18 cellular contexts compared by ENCODE assay signal in the genomic region with DNA sequence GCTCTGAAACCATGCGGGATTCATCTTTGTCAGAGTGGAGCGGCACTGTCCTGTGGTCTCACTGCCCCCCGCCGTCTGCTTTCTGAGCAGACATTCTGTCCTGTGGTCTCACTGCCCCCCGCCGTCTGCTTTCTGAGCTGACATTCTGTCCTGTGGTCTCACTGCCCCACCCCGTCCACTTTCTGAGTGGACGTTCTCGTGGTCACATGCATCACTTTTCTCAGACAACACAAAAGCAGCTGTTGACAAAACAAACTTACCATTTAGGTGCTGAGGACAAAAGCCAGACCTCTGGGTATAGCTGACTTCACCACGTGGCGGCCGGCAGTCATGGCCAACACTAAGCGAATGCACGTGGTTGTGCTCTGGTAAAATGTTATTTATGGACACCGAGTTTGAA. TPM values are rescaled to one million over a fixed set of nuclear protein-coding genes. Genes with fewer than 3 reads are reported as not detected.
A peak's percentile ranks its signal among the peaks of the same experiment; 100 is the strongest.
DNase-seq lines count a peak whose midpoint lies in the region; ATAC-seq, FAIRE-seq and TF ChIP-seq lines count a peak whose summit lies in the region.
"Had no signal": no experiment of that assay in that cellular context is flagged by ENCODE, and none has a peak within 500 bp of the region (broad histone marks: within the 10 kb centered on the region; RNA-seq: fewer than 3 reads in every experiment).

No MANE protein-coding gene starts in this region.

- peak overlapping the region; percentile 100 for H3K27ac ChIP-seq in BLaER1
- peak overlapping the region; percentile 93 to 94 for H3K27ac ChIP-seq in right atrium auricular region
- no peak overlapping the region for H3K27ac ChIP-seq in sigmoid colon

- ATAC-seq in HG02885 (IDR thresholded peaks at IDR 0.05; ENCODE audit: poor library complexity, unreplicated experiment): no peak

- H3K27me3 ChIP-seq in BLaER1 (no peaks in the 10 kb centered on the region), right atrium auricular region (no peaks in the 10 kb centered on the region), sigmoid colon (peaks cover 0 to 14% (median 0%) of the 10 kb centered on the region in 3 donors)

- intact Hi-C loops in sigmoid colon (cut with DNase I): no loop called here

- H3K9me3 ChIP-seq in BLaER1: no peaks in the 10 kb centered on the region
- no peaks in the 10 kb centered on the region for H3K9me3 ChIP-seq in right atrium auricular region
- H3K9me3 ChIP-seq in sigmoid colon: no peaks in the 10 kb centered on the region

- TF ChIP-seq POLR2A in sigmoid colon (IDR thresholded peaks at IDR 0.05) (no peak), GM12891 (IDR thresholded peaks at IDR 0.05; ENCODE audit: low read depth, low read length) (no peak)

- H3K36me3 ChIP-seq in BLaER1 (peaks cover 47% of the 10 kb centered on the region), right atrium auricular region (no peaks in the 10 kb centered on the region), sigmoid colon (no peaks in the 10 kb centered on the region)

- FAIRE-seq in GM12891 (lab: Jason Lieb, UNC): no peak
- no peak for FAIRE-seq in frontal cortex (lab: Jason Lieb, UNC)
- FAIRE-seq: A204.1, G401.6 had no signal

- DNase-seq in fibroblast of villous mesenchyme (ENCODE audit: low read depth): peak; percentile 17
- DNase-seq in right atrium auricular region (ENCODE audit: low spot score): no peak
- DNase-seq in sigmoid colon: peak; percentile 63
- no peak for DNase-seq in GM12891 (ENCODE audit: insufficient read length, low spot score)
- no peak for DNase-seq in epidermal melanocyte (ENCODE audit: insufficient read length, low spot score)
- no peak for DNase-seq in frontal cortex (ENCODE audit: low spot score in 2 of 2)
- DNase-seq: C1 segment of cervical spinal cord, DMS79 treated with DMSO at 0.1 percent for 48 hours, GOT3, KBM-7, NCI-H1092, NCI-H146, NCI-H510A treated with DMSO at 0.1 percent for 48 hours had no signal

- peak overlapping the region; percentile 94 for H3K9ac ChIP-seq in BLaER1

- peaks cover 47% of the 10 kb centered on the region for H4K20me1 ChIP-seq in BLaER1

- TF ChIP-seq CTCF in fibroblast of villous mesenchyme (IDR thresholded peaks at IDR 0.05; ENCODE audit: insufficient read depth, low read depth, low read length) (no peak), right atrium auricular region (IDR thresholded peaks at IDR 0.05) (no peak), sigmoid colon (IDR thresholded peaks at IDR 0.05) (no peak)

- WGBS in sigmoid colon, 2 donors: 91 to 92% methylated on average over 15 of the region's 15 CpGs

- no peak for TF ChIP-seq EP300 in sigmoid colon (IDR thresholded peaks at IDR 0.05)

- H3K4me1 ChIP-seq in BLaER1 (peaks cover 75% of the 10 kb centered on the region), right atrium auricular region (peaks cover 0 to 41% of the 10 kb centered on the region in 2 donors), sigmoid colon (peaks cover 0 to 18% (median 16%) of the 10 kb centered on the region in 4 donors)

- H3K4me2 ChIP-seq in BLaER1: peak overlapping the region; percentile 99

- peak overlapping the region; percentile 89 for H3K4me3 ChIP-seq in BLaER1
- no peak overlapping the region for H3K4me3 ChIP-seq in fibroblast of villous mesenchyme (ENCODE audit: low read depth, low read length)
- peak overlapping the region in 1 of 2 donors; percentile 37 for H3K4me3 ChIP-seq in right atrium auricular region
- no peak overlapping the region for H3K4me3 ChIP-seq in sigmoid colon

TF ChIP-seq in GM12891, 5 proteins besides CTCF, POLR2A, EP300 and RAD21:
- TF ChIP-seq TAF1 (IDR thresholded peaks at IDR 0.05; ENCODE audit: low read depth, low read length): no peak
- TF ChIP-seq POLR2AphosphoS5 (IDR thresholded peaks at IDR 0.05; ENCODE audit: low read depth, low read length): no peak
- no peak for TF ChIP-seq SPI1 (IDR thresholded peaks at IDR 0.05; ENCODE audit: low read depth, low read length)
- TF ChIP-seq POU2F2 (IDR thresholded peaks at IDR 0.05; ENCODE audit: low read depth, low read length): no peak
- TF ChIP-seq PAX5 (IDR thresholded peaks at IDR 0.05; ENCODE audit: insufficient read depth, low read length, severe bottlenecking): no peak
TF ChIP-seq in GM12891: peak in this region for 0.

RNA-seq across cellular contexts. Expression of a gene that starts 2.8 kb away (rescaled TPM):
- total RNA-seq in fibroblast of villous mesenchyme (not detected in 2 replicates), right atrium auricular region (10 to 100 TPM in 1 of 2 donors, 1 to 10 TPM in 1; 7.7 to 51.0 TPM), sigmoid colon (under 1 TPM in 1 of 4 donors, not detected in 3; 0.66 TPM), frontal cortex (1.2 TPM)
- not detected for polyA plus RNA-seq in sigmoid colon
- 0.10 TPM for polyA plus RNA-seq in GM12891 (2012; ENCODE audit: low read depth, missing spikeins)
- total RNA-seq: M059J had no signal

RNA-seq across cellular contexts. Expression of a gene that starts 23.9 kb away (rescaled TPM):
- total RNA-seq in fibroblast of villous mesenchyme (4.2 and 4.3 TPM in 2 replicates), right atrium auricular region (1 to 10 TPM; 5.6 to 7.1 TPM), sigmoid colon (1 to 10 TPM; 5.7 to 8.3 (median 7.1) TPM), frontal cortex (7.3 TPM)
- polyA plus RNA-seq in sigmoid colon: 1 to 10 TPM; 1.2 to 3.3 (median 1.2) TPM
- polyA plus RNA-seq in GM12891 (2012; ENCODE audit: low read depth, missing spikeins): 1.5 TPM

RNA-seq across cellular contexts. Expression of a gene that starts 24.0 kb away (rescaled TPM):
- 84.4 and 87.2 TPM in 2 replicates for total RNA-seq in fibroblast of villous mesenchyme
- total RNA-seq in right atrium auricular region: 100 to 1,000 TPM; 242 to 366 TPM
- 10 to 100 TPM; 72.7 to 87.0 (median 80.2) TPM for total RNA-seq in sigmoid colon
- 100 to 1,000 TPM; 184 to 290 (median 187) TPM for polyA plus RNA-seq in sigmoid colon
- polyA plus RNA-seq in GM12891 (2012; ENCODE audit: low read depth, missing spikeins): 133 TPM
- 68.1 TPM for total RNA-seq in frontal cortex

Comparison
In these comparisons a context has a peak if more than half of its experiments do, and no peak if none do; other contexts are left out.
1. H3K27ac ChIP-seq: peak in BLaER1 (single experiment) and right atrium auricular region (2 of 2); none in sigmoid colon (0 of 4).
2. DNase-seq: peak in fibroblast of villous mesenchyme (single experiment) and sigmoid colon (single experiment); none in right atrium auricular region (single experiment), GM12891 (single experiment), epidermal melanocyte (single experiment) and frontal cortex (0 of 2).